ENCODE assay signal across 8 cellular contexts in the genomic region with DNA sequence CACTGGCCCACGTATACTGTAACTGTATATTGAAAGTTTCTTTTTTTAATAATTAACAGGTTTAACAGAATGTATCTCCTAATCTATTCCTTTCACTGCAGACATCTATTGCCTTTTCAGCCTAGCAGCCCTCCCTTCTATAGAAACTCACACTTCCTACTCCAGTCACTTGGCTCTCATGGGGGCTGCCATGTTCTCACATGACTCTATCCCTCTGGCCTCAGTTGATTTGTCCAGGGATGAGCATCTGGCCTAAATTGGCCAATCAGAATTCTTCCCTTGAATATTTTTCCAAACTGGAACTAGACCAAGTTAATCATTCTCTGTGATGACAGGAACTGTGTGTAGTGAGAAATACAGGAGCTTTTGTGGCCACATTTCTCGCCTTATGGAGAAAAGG.
A peak's percentile ranks its signal among the peaks of the same experiment; 100 is the strongest.
DNase-seq lines count a peak whose midpoint lies in the region; TF ChIP-seq lines count a peak whose summit lies in the region.
"Not testable (repeated sequence)": the region's sequence is repeated elsewhere in the genome, so short reads cannot be mapped to it uniquely, and the experiment has no call there.

No MANE protein-coding gene starts in this region.

- not testable (repeated sequence) for H3K27me3 ChIP-seq in kidney epithelial cell (ENCODE audit: control insufficient read depth, insufficient read depth, low read length)

- H3K4me3 ChIP-seq in kidney epithelial cell (ENCODE audit: low read depth, low read length): not testable (repeated sequence)

- DNase-seq in Caki2 (ENCODE audit: low read depth): peak; percentile 59
- DNase-seq in HK-2 (ENCODE audit: unreplicated experiment): peak; percentile 33
- peak; percentile 17 for DNase-seq in glomerular visceral epithelial cell (ENCODE audit: extremely low spot score)
- DNase-seq in kidney epithelial cell (ENCODE audit: low read depth): peak; percentile 4
- peak; percentile 67 for DNase-seq in kidney tubule cell (ENCODE audit: low spot score)
- DNase-seq in left kidney (ENCODE audit: low read depth, low spot score): peak; percentile 3
- peak; percentile 27 for DNase-seq in renal cortical epithelial cell (ENCODE audit: low read depth)

- H3K36me3 ChIP-seq in KOPT-K1 (ENCODE audit: insufficient read depth, low read length); kidney epithelial cell (ENCODE audit: control insufficient read depth, insufficient read depth, low read length): not testable (repeated sequence)

- H3K27ac ChIP-seq in KOPT-K1 (ENCODE audit: low read depth, low read length, poor library complexity, severe bottlenecking): peak overlapping the region; percentile 95

- H3K9me3 ChIP-seq in KOPT-K1 (ENCODE audit: insufficient read depth, low read length, poor library complexity, severe bottlenecking): not testable (repeated sequence)

- in situ Hi-C loops in Caki2 (cut with HindIII; ENCODE audit: low pct_unique_long_range_greater_than_20kb, low sequenced_read_pairs): not testable (repeated sequence)

- not testable (repeated sequence) for TF ChIP-seq CTCF in kidney epithelial cell (IDR thresholded peaks at IDR 0.05; ENCODE audit: insufficient read depth, low read length, poor library complexity, severe bottlenecking)

Comparison
In these comparisons a context has a peak if more than half of its experiments do, and no peak if none do; other contexts are left out.
1. DNase-seq: peak in every context shown above with its lines; median percentile 67 in kidney tubule cell; 59 in Caki2; 33 in HK-2; 27 in renal cortical epithelial cell; 17 in glomerular visceral epithelial cell; 4 in kidney epithelial cell; 3 in left kidney.